Comparison of ENCODE assay signal across 16 cellular contexts in the genomic region with DNA sequence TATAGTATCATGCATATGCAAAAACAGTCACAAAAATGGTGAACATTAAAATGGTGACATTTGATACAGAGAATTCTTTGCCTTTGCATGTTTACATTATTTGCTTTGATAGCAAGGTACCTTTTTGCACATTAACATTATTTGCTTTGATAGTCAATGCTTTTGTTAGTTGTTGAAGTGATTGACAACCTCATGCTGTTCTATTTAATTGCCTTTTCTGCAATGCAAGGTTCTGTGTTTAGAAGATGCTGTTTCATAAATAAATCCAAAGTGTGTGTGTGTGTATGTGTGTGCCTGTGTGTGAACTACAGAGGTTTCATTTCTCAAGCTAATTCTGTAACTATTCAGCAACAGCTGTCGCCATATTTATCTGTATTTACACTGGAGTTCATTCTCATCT.
"Had no signal": no experiment of that assay in that cellular context is flagged by ENCODE, and none has a peak within 500 bp of the region (broad histone marks: within the 10 kb centered on the region; RNA-seq: fewer than 3 reads in every experiment).

No MANE protein-coding gene starts in this region.

- ATAC-seq: body of pancreas, esophagus mucosa had no signal

- H3K4me1 Mint-ChIP-seq: activated B cell treated with CpG ODN at 0.5 μM for 24 hours; activated CD4-positive, alpha-beta T cell treated with anti-CD3 and anti-CD28 coated beads, Interleukin-2, amount 10 ng/mL, durations not matched to agents 24 days and 14 days; activated naive CD8-positive, alpha-beta T cell treated with anti-CD3 and anti-CD28 coated beads for 36 hours; naive B cell had no signal

- H3K27ac Mint-ChIP-seq: activated B cell treated with CpG ODN at 0.5 μM for 24 hours; activated CD4-positive, alpha-beta T cell treated with anti-CD3 and anti-CD28 coated beads, Interleukin-2, amount 10 ng/mL, durations not matched to agents 24 days and 14 days; activated naive CD8-positive, alpha-beta T cell treated with anti-CD3 and anti-CD28 coated beads for 36 hours; activated T-helper 1 cell treated with anti-CD3 and anti-CD28 coated beads, Interleukin-12 subunit alpha, Interleukin-12 subunit beta, Interleukin-2, Interleukin-4 antibody, amounts not matched to agents 30 ng/mL and 10 ng/mL and 1 ng/mL, durations not matched to agents 14 hours and 24 hours and 36 hours; naive B cell; progenitor cell of endocrine pancreas had no signal

- H3K4me1 ChIP-seq: body of pancreas, colonic mucosa, right atrium auricular region had no signal

- H3K4me3 Mint-ChIP-seq: activated B cell treated with CpG ODN at 0.5 μM for 24 hours; activated CD4-positive, alpha-beta T cell treated with anti-CD3 and anti-CD28 coated beads, Interleukin-2, amount 10 ng/mL, durations not matched to agents 24 days and 14 days; activated naive CD8-positive, alpha-beta T cell treated with anti-CD3 and anti-CD28 coated beads for 36 hours; activated T-helper 1 cell treated with anti-CD3 and anti-CD28 coated beads, Interleukin-12 subunit alpha, Interleukin-12 subunit beta, Interleukin-2, Interleukin-4 antibody, amounts not matched to agents 30 ng/mL and 10 ng/mL and 1 ng/mL, durations not matched to agents 14 hours and 24 hours and 36 hours; naive B cell had no signal

- H3K27ac ChIP-seq: body of pancreas, colonic mucosa, right atrium auricular region, skin epidermis, tibial artery had no signal

- H3K9me3 Mint-ChIP-seq: activated B cell treated with CpG ODN at 0.5 μM for 24 hours; activated CD4-positive, alpha-beta T cell treated with anti-CD3 and anti-CD28 coated beads, Interleukin-2, amount 10 ng/mL, durations not matched to agents 24 days and 14 days; activated T-helper 1 cell treated with anti-CD3 and anti-CD28 coated beads, Interleukin-12 subunit alpha, Interleukin-12 subunit beta, Interleukin-2, Interleukin-4 antibody, amounts not matched to agents 30 ng/mL and 10 ng/mL and 1 ng/mL, durations not matched to agents 14 hours and 24 hours and 36 hours had no signal

- H3K27me3 Mint-ChIP-seq: activated B cell treated with CpG ODN at 0.5 μM for 24 hours; activated CD4-positive, alpha-beta T cell treated with anti-CD3 and anti-CD28 coated beads, Interleukin-2, amount 10 ng/mL, durations not matched to agents 24 days and 14 days; progenitor cell of endocrine pancreas had no signal

- DNase-seq: activated B cell treated with CpG ODN at 0.5 μM for 24 hours; activated CD4-positive, alpha-beta T cell treated with anti-CD3 and anti-CD28 coated beads, Interleukin-2, amount 10 ng/mL, durations not matched to agents 24 days and 14 days; activated naive CD8-positive, alpha-beta T cell treated with anti-CD3 and anti-CD28 coated beads for 36 hours; amygdala; body of pancreas; central memory CD4-positive, alpha-beta T cell; colonic mucosa; naive B cell; stimulated activated CD4-positive, alpha-beta T cell treated with anti-CD3 and anti-CD28 coated beads, Interleukin-4, amount 100 ng/mL, for 24 hours; stimulated activated naive CD4-positive, alpha-beta T cell; tibial artery had no signal

- H3K27me3 ChIP-seq: body of pancreas, colonic mucosa, right atrium auricular region, tibial artery had no signal

- H3K36me3 Mint-ChIP-seq: activated naive CD8-positive, alpha-beta T cell treated with anti-CD3 and anti-CD28 coated beads for 36 hours; naive B cell had no signal

- H3K9me3 ChIP-seq: body of pancreas, colonic mucosa, right atrium auricular region, tibial artery had no signal
